In genomic region chr6:32847004-32847403, GRCh38 we compare ENCODE assay signal across 19 cellular contexts. TPM values are rescaled to one million over a fixed set of nuclear protein-coding genes. Genes with fewer than 3 reads are reported as not detected.
DNase-seq lines count a peak whose midpoint lies in the region; ATAC-seq and TF ChIP-seq lines count a peak whose summit lies in the region.
"Had no signal": no experiment of that assay in that cellular context is flagged by ENCODE, and none has a peak within 500 bp of the region (broad histone marks: within the 10 kb centered on the region; RNA-seq: fewer than 3 reads in every experiment).

No MANE protein-coding gene starts in this region.

- peaks cover 60 to 97% (median 72%) of the 10 kb centered on the region in 4 donors for H3K4me1 Mint-ChIP-seq in CD4-positive, alpha-beta memory T cell
- peaks cover 79% of the 10 kb centered on the region for H3K4me1 Mint-ChIP-seq in activated T-helper 1 cell treated with anti-CD3 and anti-CD28 coated beads, Interleukin-12 subunit alpha, Interleukin-12 subunit beta, Interleukin-2, Interleukin-4 antibody, amounts not matched to agents 30 ng/mL and 10 ng/mL and 1 ng/mL, durations not matched to agents 14 hours and 24 hours and 36 hours (ENCODE audit: low read depth)
- H3K4me1 Mint-ChIP-seq in naive thymus-derived CD4-positive, alpha-beta T cell: peaks cover 68 to 81% (median 76%) of the 10 kb centered on the region in 7 donors
- H3K4me1 Mint-ChIP-seq in CD14-positive monocyte: peaks cover 80% of the 10 kb centered on the region

- H3K4me2 ChIP-seq in BLaER1 treated with 17β-estradiol and CSF1 and Interleukin-3, amounts not matched to agents 10 nM and 100 nM: peak overlapping the region in 10 of 11 experiments; percentile 81 to 97 (median 92); a peak in 18 of 22 replicates

- H3K27ac Mint-ChIP-seq in CD4-positive, alpha-beta memory T cell: peak overlapping the region; percentile 73 to 100 (median 99)
- peak overlapping the region; percentile 33 for H3K27ac Mint-ChIP-seq in activated T-helper 1 cell treated with anti-CD3 and anti-CD28 coated beads, Interleukin-12 subunit alpha, Interleukin-12 subunit beta, Interleukin-2, Interleukin-4 antibody, amounts not matched to agents 30 ng/mL and 10 ng/mL and 1 ng/mL, durations not matched to agents 14 hours and 24 hours and 36 hours
- H3K27ac Mint-ChIP-seq in naive thymus-derived CD4-positive, alpha-beta T cell: peak overlapping the region; percentile 63 to 100 (median 87)
- peak overlapping the region in 3 of 7 donors; percentile 10 to 70 (median 16) for H3K27ac Mint-ChIP-seq in CD14-positive monocyte

- H3K27me3 ChIP-seq in BLaER1 treated with 17β-estradiol and CSF1 and Interleukin-3, amounts not matched to agents 10 nM and 100 nM: no peaks in the 10 kb centered on the region
- no peaks in the 10 kb centered on the region for H3K27me3 ChIP-seq in CD4-positive, alpha-beta memory T cell (ENCODE audit: insufficient read depth, low read length)
- no peaks in the 10 kb centered on the region for H3K27me3 ChIP-seq in naive thymus-derived CD4-positive, alpha-beta T cell (ENCODE audit: control insufficient read depth in 2 of 2, insufficient read depth in 2 of 2, low read length in 2 of 2)
- H3K27me3 ChIP-seq: heart right ventricle had no signal

- H3K9ac ChIP-seq in BLaER1 treated with 17β-estradiol and CSF1 and Interleukin-3, amounts not matched to agents 10 nM and 100 nM: no peak overlapping the region

- POLR2A ChIA-PET in CD4-positive, alpha-beta memory T cell (lab: Charles Lee; ENCODE audit: partially characterized antibody): interaction anchor here (0.8 to 11.6 kb wide), 5 partner anchors 9 to 126 kb away, joined by 3 to 1160 read pairs (median 5); partner anchors contain the start of genes BRD2, PSMB9, TAP1 and TAP2
- POLR2A ChIA-PET in naive thymus-derived CD4-positive, alpha-beta T cell (lab: Charles Lee): interaction anchor here (0.6 to 11.4 kb wide), 8 partner anchors 8 to 124 kb away, joined by 3 to 662 read pairs (median 12); partner anchors contain the start of genes BRD2, HLA-DMB, PSMB9 and TAP1

- intact Hi-C loops in CD4-positive, alpha-beta memory T cell (cut with micrococcal nuclease): loop anchor here (10.0 kb wide), 1 partner anchor 1192 kb away; the partner anchor contains the start of genes APOM and BAG6
- intact Hi-C loops in activated T-helper 1 cell treated with anti-CD3 and anti-CD28 coated beads, Interleukin-12 subunit alpha, Interleukin-12 subunit beta, Interleukin-2, Interleukin-4 antibody, amounts not matched to agents 30 ng/mL and 10 ng/mL and 1 ng/mL, durations not matched to agents 14 hours and 24 hours and 36 hours (cut with micrococcal nuclease): loop anchor here (10.0 kb wide), 1 partner anchor 568 kb away; the partner anchor contains the start of genes CUTA and PHF1
- intact Hi-C loops in naive thymus-derived CD4-positive, alpha-beta T cell (cut with micrococcal nuclease): loop anchor here in 1 of 2 donors (10.0 kb wide), 1 partner anchor 952 kb away; the partner anchor contains the start of gene EHMT2
- intact Hi-C loops in CD14-positive monocyte (cut with micrococcal nuclease): no loop called here

- H3K36me3 Mint-ChIP-seq in CD4-positive, alpha-beta memory T cell: peaks cover 79 to 92% of the 10 kb centered on the region in 2 donors
- peaks cover 89% of the 10 kb centered on the region for H3K36me3 Mint-ChIP-seq in activated T-helper 1 cell treated with anti-CD3 and anti-CD28 coated beads, Interleukin-12 subunit alpha, Interleukin-12 subunit beta, Interleukin-2, Interleukin-4 antibody, amounts not matched to agents 30 ng/mL and 10 ng/mL and 1 ng/mL, durations not matched to agents 14 hours and 24 hours and 36 hours (ENCODE audit: low read depth)
- peaks cover 37 to 93% (median 76%) of the 10 kb centered on the region in 5 donors for H3K36me3 Mint-ChIP-seq in naive thymus-derived CD4-positive, alpha-beta T cell
- peaks cover 71 to 82% of the 10 kb centered on the region in 2 donors for H3K36me3 Mint-ChIP-seq in CD14-positive monocyte

- H3K9me3 ChIP-seq in BLaER1 treated with 17β-estradiol and CSF1 and Interleukin-3, amounts not matched to agents 10 nM and 100 nM (replicated peaks in 1 of 11): no peaks in the 10 kb centered on the region; a peak in 3 of 22 replicates
- no peaks in the 10 kb centered on the region for H3K9me3 ChIP-seq in CD4-positive, alpha-beta memory T cell (ENCODE audit: control insufficient read depth in 1 of 2, low read length in 2 of 2)
- no peaks in the 10 kb centered on the region for H3K9me3 ChIP-seq in naive thymus-derived CD4-positive, alpha-beta T cell (ENCODE audit: control insufficient read depth in 2 of 3, low read length in 3 of 3)
- H3K9me3 ChIP-seq: BE2C, heart right ventricle had no signal

- no peak for ATAC-seq in naive thymus-derived CD4-positive, alpha-beta T cell
- ATAC-seq: heart right ventricle had no signal

- no peaks in the 10 kb centered on the region for H3K27me3 Mint-ChIP-seq in CD4-positive, alpha-beta memory T cell
- H3K27me3 Mint-ChIP-seq in activated T-helper 1 cell treated with anti-CD3 and anti-CD28 coated beads, Interleukin-12 subunit alpha, Interleukin-12 subunit beta, Interleukin-2, Interleukin-4 antibody, amounts not matched to agents 30 ng/mL and 10 ng/mL and 1 ng/mL, durations not matched to agents 14 hours and 24 hours and 36 hours (ENCODE audit: insufficient read depth): no peaks in the 10 kb centered on the region
- no peaks in the 10 kb centered on the region for H3K27me3 Mint-ChIP-seq in naive thymus-derived CD4-positive, alpha-beta T cell
- peaks cover 0 to 8% (median 0%) of the 10 kb centered on the region in 3 donors for H3K27me3 Mint-ChIP-seq in CD14-positive monocyte (ENCODE audit: low read depth in 3 of 3)

- no peak for TF ChIP-seq CTCF in CD14-positive monocyte (IDR thresholded peaks at IDR 0.05)

- no peak for DNase-seq in CD4-positive, alpha-beta memory T cell
- DNase-seq in activated T-helper 1 cell treated with anti-CD3 and anti-CD28 coated beads, Interleukin-12 subunit alpha, Interleukin-12 subunit beta, Interleukin-2, Interleukin-4 antibody, amounts not matched to agents 30 ng/mL and 10 ng/mL and 1 ng/mL, durations not matched to agents 14 hours and 24 hours and 36 hours (ENCODE audit: low spot score): no peak
- DNase-seq in naive thymus-derived CD4-positive, alpha-beta T cell: no peak
- DNase-seq in Kasumi-1 (lab: John Stamatoyannopoulos, UW): no peak
- no peak for DNase-seq in DMS153 (lab: John Stamatoyannopoulos, UW)
- DNase-seq in CD14-positive monocyte (ENCODE audit: low spot score): no peak
- DNase-seq: activated CD4-positive, CD25-positive, alpha-beta regulatory T cell treated with anti-CD3 and anti-CD28 coated beads, Interleukin-2, amount 50 U/mL, for 72 hours; BE2C; DMS53; heart right ventricle; NCI-H1417 treated with DMSO at 0.1 percent for 48 hours; NCI-H748 treated with DMSO at 0.1 percent for 48 hours; SIG-M5; stimulated activated CD4-positive, alpha-beta T cell treated with anti-CD3 and anti-CD28 coated beads, Interleukin-4, amount 100 ng/mL, for 1 hour had no signal

- no peaks in the 10 kb centered on the region for H3K9me3 Mint-ChIP-seq in CD4-positive, alpha-beta memory T cell
- no peaks in the 10 kb centered on the region for H3K9me3 Mint-ChIP-seq in activated T-helper 1 cell treated with anti-CD3 and anti-CD28 coated beads, Interleukin-12 subunit alpha, Interleukin-12 subunit beta, Interleukin-2, Interleukin-4 antibody, amounts not matched to agents 30 ng/mL and 10 ng/mL and 1 ng/mL, durations not matched to agents 14 hours and 24 hours and 36 hours
- H3K9me3 Mint-ChIP-seq in naive thymus-derived CD4-positive, alpha-beta T cell: peaks cover 0 to 4% (median 0%) of the 10 kb centered on the region in 11 donors
- H3K9me3 Mint-ChIP-seq in CD14-positive monocyte: peaks cover 0 to 10% (median 3%) of the 10 kb centered on the region in 7 donors

- H3K4me3 ChIP-seq in BLaER1 treated with 17β-estradiol and CSF1 and Interleukin-3, amounts not matched to agents 10 nM and 100 nM: no peak overlapping the region
- H3K4me3 ChIP-seq in CD4-positive, alpha-beta memory T cell (ENCODE audit: low read length in 2 of 2): peak overlapping the region in 1 of 2 donors; percentile 30
- peak overlapping the region; percentile 97 for H3K4me3 ChIP-seq in naive thymus-derived CD4-positive, alpha-beta T cell (ENCODE audit: low read length)
- H3K4me3 ChIP-seq: lung had no signal

- H3K27ac ChIP-seq in BLaER1 treated with 17β-estradiol and CSF1 and Interleukin-3, amounts not matched to agents 10 nM and 100 nM: no peak overlapping the region
- peak overlapping the region; percentile 99 for H3K27ac ChIP-seq in CD4-positive, alpha-beta memory T cell (ENCODE audit: low read depth, low read length)
- H3K27ac ChIP-seq in naive thymus-derived CD4-positive, alpha-beta T cell (ENCODE audit: low read depth, low read length): peak overlapping the region; percentile 97

- H3K36me3 ChIP-seq in BLaER1 treated with 17β-estradiol and CSF1 and Interleukin-3, amounts not matched to agents 10 nM and 100 nM: peaks cover 60 to 69% (median 64%) of the 10 kb centered on the region in 11 experiments
- peaks cover 71% of the 10 kb centered on the region for H3K36me3 ChIP-seq in CD4-positive, alpha-beta memory T cell (ENCODE audit: insufficient read depth, low read length)
- peaks cover 44 to 74% (median 61%) of the 10 kb centered on the region in 3 experiments for H3K36me3 ChIP-seq in naive thymus-derived CD4-positive, alpha-beta T cell (ENCODE audit: control insufficient read depth in 2 of 3, insufficient read depth in 3 of 3, low read length in 3 of 3)
- H3K36me3 ChIP-seq: BE2C had no signal

- peaks cover 0 to 26% (median 14%) of the 10 kb centered on the region in 11 experiments; a peak in 11 of 22 replicates for H4K20me1 ChIP-seq in BLaER1 treated with 17β-estradiol and CSF1 and Interleukin-3, amounts not matched to agents 10 nM and 100 nM

- peak overlapping the region; percentile 94 to 100 (median 97) for H3K4me3 Mint-ChIP-seq in CD4-positive, alpha-beta memory T cell
- H3K4me3 Mint-ChIP-seq in activated T-helper 1 cell treated with anti-CD3 and anti-CD28 coated beads, Interleukin-12 subunit alpha, Interleukin-12 subunit beta, Interleukin-2, Interleukin-4 antibody, amounts not matched to agents 30 ng/mL and 10 ng/mL and 1 ng/mL, durations not matched to agents 14 hours and 24 hours and 36 hours: peak overlapping the region; percentile 75
- peak overlapping the region; percentile 92 to 99 (median 98) for H3K4me3 Mint-ChIP-seq in naive thymus-derived CD4-positive, alpha-beta T cell
- no peak overlapping the region for H3K4me3 Mint-ChIP-seq in CD14-positive monocyte

- CTCF ChIA-PET in CD4-positive, alpha-beta memory T cell (lab: Charles Lee; ENCODE audit: partially characterized antibody): interaction anchor here (1.5 to 11.2 kb wide), 4 partner anchors 9 to 107 kb away, joined by 3 to 480 read pairs (median 25); partner anchors contain the start of genes PSMB9, TAP1 and TAP2
- CTCF ChIA-PET in naive thymus-derived CD4-positive, alpha-beta T cell (lab: Charles Lee): interaction anchor here (1.3 kb wide), 1 partner anchor 21 kb away, joined by 3 read pairs; no protein-coding TSS in a partner anchor

- H3K4me1 ChIP-seq in BLaER1 treated with 17β-estradiol and CSF1 and Interleukin-3, amounts not matched to agents 10 nM and 100 nM: peaks cover 44 to 64% (median 58%) of the 10 kb centered on the region in 10 experiments
- peaks cover 79% of the 10 kb centered on the region for H3K4me1 ChIP-seq in CD4-positive, alpha-beta memory T cell (ENCODE audit: insufficient read depth, low read length)
- peaks cover 67 to 70% of the 10 kb centered on the region in 2 donors for H3K4me1 ChIP-seq in naive thymus-derived CD4-positive, alpha-beta T cell (ENCODE audit: control insufficient read depth in 2 of 2, insufficient read depth in 2 of 2, low read length in 2 of 2)
- H3K4me1 ChIP-seq: BE2C had no signal

RNA-seq across cellular contexts. Expression of gene PSMB8, which starts 3.2 kb away (rescaled TPM):
- 100 to 1,000 TPM; 134 to 138 TPM for total RNA-seq in CD4-positive, alpha-beta memory T cell
- polyA plus RNA-seq in CD4-positive, alpha-beta memory T cell: 100 to 1,000 TPM; 363 to 426 TPM
- 353 and 358 TPM in 2 replicates for total RNA-seq in activated T-helper 1 cell treated with anti-CD3 and anti-CD28 coated beads, Interleukin-12 subunit alpha, Interleukin-12 subunit beta, Interleukin-2, Interleukin-4 antibody, amounts not matched to agents 30 ng/mL and 10 ng/mL and 1 ng/mL, durations not matched to agents 14 hours and 24 hours and 36 hours
- 100 to 1,000 TPM; 111 to 419 (median 115) TPM for total RNA-seq in naive thymus-derived CD4-positive, alpha-beta T cell
- 100 to 1,000 TPM; 322 to 378 TPM for polyA plus RNA-seq in naive thymus-derived CD4-positive, alpha-beta T cell
- polyA plus RNA-seq in CD14-positive monocyte: 100 to 1,000 TPM; 487 to 534 TPM

RNA-seq across cellular contexts. Expression of gene TAP1, which starts 6.5 kb away (rescaled TPM):
- 100 to 1,000 TPM; 136 to 141 TPM for total RNA-seq in CD4-positive, alpha-beta memory T cell
- 100 to 1,000 TPM; 300 to 324 TPM for polyA plus RNA-seq in CD4-positive, alpha-beta memory T cell
- total RNA-seq in activated T-helper 1 cell treated with anti-CD3 and anti-CD28 coated beads, Interleukin-12 subunit alpha, Interleukin-12 subunit beta, Interleukin-2, Interleukin-4 antibody, amounts not matched to agents 30 ng/mL and 10 ng/mL and 1 ng/mL, durations not matched to agents 14 hours and 24 hours and 36 hours: 284 and 290 TPM in 2 replicates
- total RNA-seq in naive thymus-derived CD4-positive, alpha-beta T cell: 100 to 1,000 TPM in 3 of 5 experiments, 10 to 100 TPM in 2; 92.1 to 500 (median 103) TPM
- 100 to 1,000 TPM; 162 to 274 TPM for polyA plus RNA-seq in naive thymus-derived CD4-positive, alpha-beta T cell
- 100 to 1,000 TPM; 204 to 221 TPM for polyA plus RNA-seq in CD14-positive monocyte

RNA-seq across cellular contexts. Expression of gene PSMB9, which starts 7.0 kb away (rescaled TPM):
- 100 to 1,000 TPM; 141 to 144 TPM for total RNA-seq in CD4-positive, alpha-beta memory T cell
- 100 to 1,000 TPM; 501 to 763 TPM for polyA plus RNA-seq in CD4-positive, alpha-beta memory T cell
- total RNA-seq in activated T-helper 1 cell treated with anti-CD3 and anti-CD28 coated beads, Interleukin-12 subunit alpha, Interleukin-12 subunit beta, Interleukin-2, Interleukin-4 antibody, amounts not matched to agents 30 ng/mL and 10 ng/mL and 1 ng/mL, durations not matched to agents 14 hours and 24 hours and 36 hours: 249 and 253 TPM in 2 replicates
- 100 to 1,000 TPM in 2 of 5 experiments, 10 to 100 TPM in 3; 70.3 to 452 (median 90.5) TPM for total RNA-seq in naive thymus-derived CD4-positive, alpha-beta T cell
- polyA plus RNA-seq in naive thymus-derived CD4-positive, alpha-beta T cell: 100 to 1,000 TPM; 385 to 389 TPM
- 100 to 1,000 TPM; 350 to 405 TPM for polyA plus RNA-seq in CD14-positive monocyte

RNA-seq across cellular contexts. Expression of gene TAP2, which starts 8.5 kb away (rescaled TPM):
- 100 to 1,000 TPM; 106 to 112 TPM for total RNA-seq in CD4-positive, alpha-beta memory T cell
- polyA plus RNA-seq in CD4-positive, alpha-beta memory T cell: 10 to 100 TPM; 11.0 to 16.5 TPM
- total RNA-seq in activated T-helper 1 cell treated with anti-CD3 and anti-CD28 coated beads, Interleukin-12 subunit alpha, Interleukin-12 subunit beta, Interleukin-2, Interleukin-4 antibody, amounts not matched to agents 30 ng/mL and 10 ng/mL and 1 ng/mL, durations not matched to agents 14 hours and 24 hours and 36 hours: 160 and 167 TPM in 2 replicates
- total RNA-seq in naive thymus-derived CD4-positive, alpha-beta T cell: 100 to 1,000 TPM in 4 of 5 experiments, 10 to 100 TPM in 1; 84.3 to 243 (median 117) TPM
- polyA plus RNA-seq in naive thymus-derived CD4-positive, alpha-beta T cell: 10 to 100 TPM; 26.4 to 36.4 TPM
- polyA plus RNA-seq in CD14-positive monocyte: 10 to 100 TPM; 12.6 to 25.9 TPM

RNA-seq across cellular contexts. Expression of gene HLA-DOB, which starts 30.2 kb away (rescaled TPM):
- 1 to 10 TPM in 1 of 2 experiments, under 1 TPM in 1; 0.61 to 1.1 TPM for total RNA-seq in CD4-positive, alpha-beta memory T cell
- polyA plus RNA-seq in CD4-positive, alpha-beta memory T cell: 1 to 10 TPM in 1 of 2 donors, under 1 TPM in 1; 0.22 to 2.8 TPM
- 4.2 and 4.3 TPM in 2 replicates for total RNA-seq in activated T-helper 1 cell treated with anti-CD3 and anti-CD28 coated beads, Interleukin-12 subunit alpha, Interleukin-12 subunit beta, Interleukin-2, Interleukin-4 antibody, amounts not matched to agents 30 ng/mL and 10 ng/mL and 1 ng/mL, durations not matched to agents 14 hours and 24 hours and 36 hours
- total RNA-seq in naive thymus-derived CD4-positive, alpha-beta T cell: 1 to 10 TPM; 1.7 to 7.7 (median 4.9) TPM
- polyA plus RNA-seq in naive thymus-derived CD4-positive, alpha-beta T cell: under 1 TPM; 0.48 to 0.57 TPM
- under 1 TPM; 0.25 to 0.64 TPM for polyA plus RNA-seq in CD14-positive monocyte
- total RNA-seq: myocyte, skeletal muscle tissue, temporal lobe had no signal

Comparison
In these comparisons a context has a peak if more than half of its experiments do, and no peak if none do; other contexts are left out.
1. H3K27ac ChIP-seq: peak in CD4-positive, alpha-beta memory T cell (single experiment) and naive thymus-derived CD4-positive, alpha-beta T cell (single experiment); none in BLaER1 treated with 17β-estradiol and CSF1 and Interleukin-3, amounts not matched to agents 10 nM and 100 nM (0 of 11).
2. H3K4me3 Mint-ChIP-seq: peak in CD4-positive, alpha-beta memory T cell (8 of 8), activated T-helper 1 cell treated with anti-CD3 and anti-CD28 coated beads, Interleukin-12 subunit alpha, Interleukin-12 subunit beta, Interleukin-2, Interleukin-4 antibody, amounts not matched to agents 30 ng/mL and 10 ng/mL and 1 ng/mL, durations not matched to agents 14 hours and 24 hours and 36 hours (single experiment) and naive thymus-derived CD4-positive, alpha-beta T cell (10 of 10); none in CD14-positive monocyte (0 of 2).
3. intact Hi-C loops: an anchor here in CD4-positive, alpha-beta memory T cell (10.0 kb wide) and activated T-helper 1 cell treated with anti-CD3 and anti-CD28 coated beads, Interleukin-12 subunit alpha, Interleukin-12 subunit beta, Interleukin-2, Interleukin-4 antibody, amounts not matched to agents 30 ng/mL and 10 ng/mL and 1 ng/mL, durations not matched to agents 14 hours and 24 hours and 36 hours (10.0 kb wide); none called in CD14-positive monocyte.